Comparison of ENCODE assay signal across 17 cellular contexts in genomic region chr9:27303219-27303618, GRCh38. TPM values are rescaled to one million over a fixed set of nuclear protein-coding genes. Genes with fewer than 3 reads are reported as not detected.
A peak's percentile ranks its signal among the peaks of the same experiment; 100 is the strongest.
DNase-seq lines count a peak whose midpoint lies in the region; ATAC-seq and TF ChIP-seq lines count a peak whose summit lies in the region.
"Had no signal": no experiment of that assay in that cellular context is flagged by ENCODE, and none has a peak within 500 bp of the region (broad histone marks: within the 10 kb centered on the region; RNA-seq: fewer than 3 reads in every experiment).

No MANE protein-coding gene starts in this region.

- H3K27ac ChIP-seq in left ventricle myocardium inferior (replicated peaks) (no peak overlapping the region), testis (no peak overlapping the region)
- H3K27ac ChIP-seq: heart right ventricle, thyroid gland had no signal

- no peaks in the 10 kb centered on the region for H3K4me1 Mint-ChIP-seq in activated naive CD8-positive, alpha-beta T cell treated with anti-CD3 and anti-CD28 coated beads, Interleukin-2, amount 50 U/mL, for 24 hours

- no peak overlapping the region for H3K27ac Mint-ChIP-seq in activated naive CD8-positive, alpha-beta T cell treated with anti-CD3 and anti-CD28 coated beads, Interleukin-2, amount 50 U/mL, for 24 hours

- DNase-seq in Right ventricle myocardium inferior (ENCODE audit: missing footprints) (no peak), left ventricle myocardium inferior (no peak), SW480 (ENCODE audit: low spot score) (peak; percentile 2), foreskin melanocyte (peak; percentile 47), testis (peak; percentile 55), NCI-H187 (lab: John Stamatoyannopoulos, UW) (no peak)
- no peak for DNase-seq in activated naive CD8-positive, alpha-beta T cell treated with anti-CD3 and anti-CD28 coated beads, Interleukin-2, amount 50 U/mL, for 24 hours
- DNase-seq: activated CD8-positive, alpha-beta memory T cell treated with anti-CD3 and anti-CD28 coated beads for 24 hours; caudate nucleus; heart right ventricle; NCI-H2227 treated with DMSO at 0.1 percent for 48 hours; T1000; thyroid gland had no signal

- no peaks in the 10 kb centered on the region for H3K9me3 Mint-ChIP-seq in activated naive CD8-positive, alpha-beta T cell treated with anti-CD3 and anti-CD28 coated beads, Interleukin-2, amount 50 U/mL, for 24 hours

- TF ChIP-seq CTCF in left ventricle myocardium inferior (IDR thresholded peaks at IDR 0.05; ENCODE audit: borderline replicate concordance) (no peak), testis (IDR thresholded peaks at IDR 0.05) (no peak)

- H3K4me3 ChIP-seq in left ventricle myocardium inferior (no peak overlapping the region), testis (peak overlapping the region; percentile 2 to 15)
- H3K4me3 ChIP-seq: heart right ventricle, thyroid gland had no signal

- WGBS in testis, 2 donors, result 10 to 15% methylated on average over 5 to 6 of the region's 6 CpGs

- no peaks in the 10 kb centered on the region for H3K27me3 ChIP-seq in left ventricle myocardium inferior (ENCODE audit: low read depth)
- no peaks in the 10 kb centered on the region for H3K27me3 ChIP-seq in testis
- H3K27me3 ChIP-seq: heart right ventricle, thyroid gland had no signal

- H3K36me3 ChIP-seq in left ventricle myocardium inferior, result no peaks in the 10 kb centered on the region
- no peaks in the 10 kb centered on the region for H3K36me3 ChIP-seq in testis (ENCODE audit: low read depth, missing control alignments)
- H3K36me3 ChIP-seq: heart right ventricle, thyroid gland had no signal

- no peak overlapping the region for H3K4me3 Mint-ChIP-seq in activated naive CD8-positive, alpha-beta T cell treated with anti-CD3 and anti-CD28 coated beads, Interleukin-2, amount 50 U/mL, for 24 hours

- peaks cover 1% of the 10 kb centered on the region for H3K27me3 Mint-ChIP-seq in activated naive CD8-positive, alpha-beta T cell treated with anti-CD3 and anti-CD28 coated beads, Interleukin-2, amount 50 U/mL, for 24 hours

- no peaks in the 10 kb centered on the region for H3K36me3 Mint-ChIP-seq in activated naive CD8-positive, alpha-beta T cell treated with anti-CD3 and anti-CD28 coated beads, Interleukin-2, amount 50 U/mL, for 24 hours (ENCODE audit: low read depth)

- ATAC-seq in Right ventricle myocardium inferior, result peak; percentile 52
- no peak for ATAC-seq in activated naive CD8-positive, alpha-beta T cell treated with anti-CD3 and anti-CD28 coated beads, Interleukin-2, amount 50 U/mL, for 24 hours
- no peak for ATAC-seq in HG03139 (IDR thresholded peaks at IDR 0.05; ENCODE audit: unreplicated experiment)

- H3K9me3 ChIP-seq in left ventricle myocardium inferior (replicated peaks) (no peaks in the 10 kb centered on the region), testis (no peaks in the 10 kb centered on the region)
- H3K9me3 ChIP-seq: heart right ventricle, thyroid gland had no signal

- H3K4me1 ChIP-seq in left ventricle myocardium inferior, result no peaks in the 10 kb centered on the region
- H3K4me1 ChIP-seq in testis, result no peaks in the 10 kb centered on the region
- H3K4me1 ChIP-seq: heart right ventricle, thyroid gland had no signal

- intact Hi-C loops in Right ventricle myocardium inferior (cut with DNase I) (no loop called here), left ventricle myocardium inferior (cut with micrococcal nuclease) (no loop called here), testis (cut with DNase I; ENCODE audit: low total_unique reads) (no loop called here)

- TF ChIP-seq POLR2A in testis (IDR thresholded peaks at IDR 0.05), result no peak

RNA-seq across cellular contexts. Expression of gene EQTN, which starts 6.3 kb away (rescaled TPM):
- total RNA-seq in Right ventricle myocardium inferior (not detected), left ventricle myocardium inferior (not detected), testis (10 to 100 TPM; 10.5 to 33.0 TPM)
- polyA plus RNA-seq in testis (ENCODE audit: insufficient read depth, low read depth, low replicate concordance), result 44.9 TPM
- total RNA-seq: endothelial cell of umbilical vein, heart right ventricle, lung microvascular endothelial cell, osteocyte had no signal
- polyA plus RNA-seq: endothelial cell of umbilical vein, heart right ventricle had no signal

Comparison
In these comparisons a context has a peak if more than half of its experiments do, and no peak if none do; other contexts are left out.
1. DNase-seq: peak in SW480 (single experiment), foreskin melanocyte (single experiment) and testis (single experiment); none in Right ventricle myocardium inferior (single experiment), left ventricle myocardium inferior (single experiment), activated naive CD8-positive, alpha-beta T cell treated with anti-CD3 and anti-CD28 coated beads, Interleukin-2, amount 50 U/mL, for 24 hours (single experiment) and NCI-H187 (0 of 2).
2. RNA of gene EQTN, which starts 6.3 kb away (total RNA-seq): 10.5 to 33.0 TPM in testis; not detected in left ventricle myocardium inferior (single experiment) and not detected in Right ventricle myocardium inferior (single experiment); every median in the first group is over 10 times any median in the second.